ENCODE assay signal across 1 cellular context in the genomic region with DNA sequence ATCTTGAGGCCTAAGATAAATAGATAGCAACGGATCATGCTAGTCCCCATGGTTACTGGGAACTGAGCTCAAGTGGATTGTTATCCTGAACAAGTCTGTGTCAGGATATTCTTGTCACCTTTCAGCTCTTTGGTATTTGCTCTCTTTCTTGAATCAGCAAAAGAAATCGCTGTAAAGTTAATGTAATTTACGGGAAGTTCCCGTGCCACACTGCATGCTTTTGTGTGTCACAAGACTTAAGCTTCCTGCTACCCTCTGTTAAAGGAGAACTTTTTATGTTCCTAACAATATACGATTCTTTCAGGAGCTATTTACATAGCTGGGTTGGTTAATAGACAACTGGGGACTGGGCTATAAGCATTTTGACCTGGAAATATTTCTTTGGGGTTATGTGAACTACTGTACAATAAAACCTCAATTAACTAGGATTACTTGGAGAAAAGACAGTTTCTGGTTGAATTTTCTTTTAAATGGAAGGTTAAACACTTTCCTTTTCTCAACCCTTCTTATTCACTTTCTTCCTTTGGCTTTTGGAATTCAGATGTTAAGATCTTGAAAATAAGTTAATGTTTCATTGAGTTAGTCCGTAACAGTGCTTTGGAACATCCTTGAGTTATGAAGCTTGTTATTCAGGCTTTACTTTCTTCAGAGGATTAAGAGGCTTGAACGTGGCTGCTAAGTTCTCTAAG.
A peak's percentile ranks its signal among the peaks of the same experiment; 100 is the strongest.
TF ChIP-seq lines count a peak whose summit lies in the region.

No MANE protein-coding gene starts in this region.

TF ChIP-seq in HepG2, 621 proteins besides CTCF, POLR2A, EP300 and RAD21 (continued from another document and continues in another):
- TF ChIP-seq, protein P1, sequence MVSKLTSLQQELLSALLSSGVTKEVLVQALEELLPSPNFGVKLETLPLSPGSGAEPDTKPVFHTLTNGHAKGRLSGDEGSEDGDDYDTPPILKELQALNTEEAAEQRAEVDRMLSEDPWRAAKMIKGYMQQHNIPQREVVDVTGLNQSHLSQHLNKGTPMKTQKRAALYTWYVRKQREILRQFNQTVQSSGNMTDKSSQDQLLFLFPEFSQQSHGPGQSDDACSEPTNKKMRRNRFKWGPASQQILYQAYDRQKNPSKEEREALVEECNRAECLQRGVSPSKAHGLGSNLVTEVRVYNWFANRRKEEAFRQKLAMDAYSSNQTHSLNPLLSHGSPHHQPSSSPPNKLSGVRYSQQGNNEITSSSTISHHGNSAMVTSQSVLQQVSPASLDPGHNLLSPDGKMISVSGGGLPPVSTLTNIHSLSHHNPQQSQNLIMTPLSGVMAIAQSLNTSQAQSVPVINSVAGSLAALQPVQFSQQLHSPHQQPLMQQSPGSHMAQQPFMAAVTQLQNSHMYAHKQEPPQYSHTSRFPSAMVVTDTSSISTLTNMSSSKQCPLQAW (CRISPR knock-in tag; IDR thresholded peaks at IDR 0.05): peak; percentile 90
- TF ChIP-seq ZNF331 (CRISPR knock-in tag; IDR thresholded peaks at IDR 0.05): peak; percentile 82
- peak; percentile 74; the same call in 1 of the 2 replicates for TF ChIP-seq MEF2D (CRISPR knock-in tag; IDR thresholded peaks at IDR 0.05)
- 0 out of 2 replicates have a peak, but pooled peaks have one; percentile 49 for TF ChIP-seq ETV6 (CRISPR knock-in tag; conservative IDR thresholded peaks at IDR 0.05)
- TF ChIP-seq FOXJ3 (CRISPR knock-in tag; IDR thresholded peaks at IDR 0.05; ENCODE audit: borderline replicate concordance): peak; percentile 95; the same call in 1 of the 2 replicates
- TF ChIP-seq, protein P2, sequence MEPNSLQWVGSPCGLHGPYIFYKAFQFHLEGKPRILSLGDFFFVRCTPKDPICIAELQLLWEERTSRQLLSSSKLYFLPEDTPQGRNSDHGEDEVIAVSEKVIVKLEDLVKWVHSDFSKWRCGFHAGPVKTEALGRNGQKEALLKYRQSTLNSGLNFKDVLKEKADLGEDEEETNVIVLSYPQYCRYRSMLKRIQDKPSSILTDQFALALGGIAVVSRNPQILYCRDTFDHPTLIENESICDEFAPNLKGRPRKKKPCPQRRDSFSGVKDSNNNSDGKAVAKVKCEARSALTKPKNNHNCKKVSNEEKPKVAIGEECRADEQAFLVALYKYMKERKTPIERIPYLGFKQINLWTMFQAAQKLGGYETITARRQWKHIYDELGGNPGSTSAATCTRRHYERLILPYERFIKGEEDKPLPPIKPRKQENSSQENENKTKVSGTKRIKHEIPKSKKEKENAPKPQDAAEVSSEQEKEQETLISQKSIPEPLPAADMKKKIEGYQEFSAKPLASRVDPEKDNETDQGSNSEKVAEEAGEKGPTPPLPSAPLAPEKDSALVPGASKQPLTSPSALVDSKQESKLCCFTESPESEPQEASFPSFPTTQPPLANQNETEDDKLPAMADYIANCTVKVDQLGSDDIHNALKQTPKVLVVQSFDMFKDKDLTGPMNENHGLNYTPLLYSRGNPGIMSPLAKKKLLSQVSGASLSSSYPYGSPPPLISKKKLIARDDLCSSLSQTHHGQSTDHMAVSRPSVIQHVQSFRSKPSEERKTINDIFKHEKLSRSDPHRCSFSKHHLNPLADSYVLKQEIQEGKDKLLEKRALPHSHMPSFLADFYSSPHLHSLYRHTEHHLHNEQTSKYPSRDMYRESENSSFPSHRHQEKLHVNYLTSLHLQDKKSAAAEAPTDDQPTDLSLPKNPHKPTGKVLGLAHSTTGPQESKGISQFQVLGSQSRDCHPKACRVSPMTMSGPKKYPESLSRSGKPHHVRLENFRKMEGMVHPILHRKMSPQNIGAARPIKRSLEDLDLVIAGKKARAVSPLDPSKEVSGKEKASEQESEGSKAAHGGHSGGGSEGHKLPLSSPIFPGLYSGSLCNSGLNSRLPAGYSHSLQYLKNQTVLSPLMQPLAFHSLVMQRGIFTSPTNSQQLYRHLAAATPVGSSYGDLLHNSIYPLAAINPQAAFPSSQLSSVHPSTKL (CRISPR knock-in tag; IDR thresholded peaks at IDR 0.05): peak; percentile 100
- TF ChIP-seq, protein P3, sequence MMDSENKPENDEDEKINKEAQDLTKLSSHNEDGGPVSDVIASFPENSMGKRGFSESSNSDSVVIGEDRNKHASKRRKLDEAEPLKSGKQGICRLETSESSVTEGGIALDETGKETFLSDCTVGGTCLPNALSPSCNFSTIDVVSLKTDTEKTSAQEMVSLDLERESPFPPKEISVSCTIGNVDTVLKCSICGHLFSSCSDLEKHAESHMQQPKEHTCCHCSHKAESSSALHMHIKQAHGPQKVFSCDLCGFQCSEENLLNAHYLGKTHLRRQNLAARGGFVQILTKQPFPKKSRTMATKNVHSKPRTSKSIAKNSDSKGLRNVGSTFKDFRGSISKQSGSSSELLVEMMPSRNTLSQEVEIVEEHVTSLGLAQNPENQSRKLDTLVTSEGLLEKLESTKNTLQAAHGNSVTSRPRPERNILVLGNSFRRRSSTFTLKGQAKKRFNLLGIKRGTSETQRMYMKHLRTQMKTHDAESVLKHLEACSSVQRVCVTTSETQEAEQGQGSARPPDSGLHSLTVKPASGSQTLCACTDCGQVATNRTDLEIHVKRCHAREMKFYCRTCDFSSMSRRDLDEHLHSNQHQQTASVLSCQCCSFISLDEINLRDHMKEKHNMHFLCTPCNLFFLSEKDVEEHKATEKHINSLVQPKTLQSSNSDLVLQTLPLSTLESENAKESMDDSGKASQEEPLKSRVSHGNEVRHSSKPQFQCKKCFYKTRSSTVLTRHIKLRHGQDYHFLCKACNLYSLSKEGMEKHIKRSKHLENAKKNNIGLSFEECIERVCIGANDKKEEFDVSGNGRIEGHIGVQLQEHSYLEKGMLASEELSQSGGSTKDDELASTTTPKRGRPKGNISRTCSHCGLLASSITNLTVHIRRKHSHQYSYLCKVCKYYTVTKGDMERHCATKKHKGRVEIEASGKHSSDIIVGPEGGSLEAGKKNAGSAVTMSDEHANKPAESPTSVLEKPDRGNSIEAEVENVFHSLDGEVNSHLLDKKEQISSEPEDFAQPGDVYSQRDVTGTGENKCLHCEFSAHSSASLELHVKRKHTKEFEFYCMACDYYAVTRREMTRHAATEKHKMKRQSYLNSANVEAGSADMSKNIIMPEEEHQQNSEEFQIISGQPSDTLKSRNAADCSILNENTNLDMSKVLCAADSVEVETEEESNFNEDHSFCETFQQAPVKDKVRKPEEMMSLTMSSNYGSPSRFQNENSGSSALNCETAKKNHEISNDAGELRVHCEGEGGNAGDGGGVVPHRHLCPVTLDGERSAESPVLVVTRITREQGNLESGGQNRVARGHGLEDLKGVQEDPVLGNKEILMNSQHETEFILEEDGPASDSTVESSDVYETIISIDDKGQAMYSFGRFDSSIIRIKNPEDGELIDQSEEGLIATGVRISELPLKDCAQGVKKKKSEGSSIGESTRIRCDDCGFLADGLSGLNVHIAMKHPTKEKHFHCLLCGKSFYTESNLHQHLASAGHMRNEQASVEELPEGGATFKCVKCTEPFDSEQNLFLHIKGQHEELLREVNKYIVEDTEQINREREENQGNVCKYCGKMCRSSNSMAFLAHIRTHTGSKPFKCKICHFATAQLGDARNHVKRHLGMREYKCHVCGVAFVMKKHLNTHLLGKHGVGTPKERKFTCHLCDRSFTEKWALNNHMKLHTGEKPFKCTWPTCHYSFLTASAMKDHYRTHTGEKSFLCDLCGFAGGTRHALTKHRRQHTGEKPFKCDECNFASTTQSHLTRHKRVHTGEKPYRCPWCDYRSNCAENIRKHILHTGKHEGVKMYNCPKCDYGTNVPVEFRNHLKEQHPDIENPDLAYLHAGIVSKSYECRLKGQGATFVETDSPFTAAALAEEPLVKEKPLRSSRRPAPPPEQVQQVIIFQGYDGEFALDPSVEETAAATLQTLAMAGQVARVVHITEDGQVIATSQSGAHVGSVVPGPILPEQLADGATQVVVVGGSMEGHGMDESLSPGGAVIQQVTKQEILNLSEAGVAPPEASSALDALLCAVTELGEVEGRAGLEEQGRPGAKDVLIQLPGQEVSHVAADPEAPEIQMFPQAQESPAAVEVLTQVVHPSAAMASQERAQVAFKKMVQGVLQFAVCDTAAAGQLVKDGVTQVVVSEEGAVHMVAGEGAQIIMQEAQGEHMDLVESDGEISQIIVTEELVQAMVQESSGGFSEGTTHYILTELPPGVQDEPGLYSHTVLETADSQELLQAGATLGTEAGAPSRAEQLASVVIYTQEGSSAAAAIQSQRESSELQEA (CRISPR knock-in tag; IDR thresholded peaks at IDR 0.05; ENCODE audit: not compliant biosample characterization): no peak
- TF ChIP-seq HNF4G (IDR thresholded peaks at IDR 0.05; ENCODE audit: borderline replicate concordance, low read depth, low read length): peak; percentile 67; the same call in 1 of the 2 replicates
- TF ChIP-seq HNF4G (CRISPR knock-in tag; IDR thresholded peaks at IDR 0.05; ENCODE audit: borderline replicate concordance, low read depth): no peak
- TF ChIP-seq, protein P4, sequence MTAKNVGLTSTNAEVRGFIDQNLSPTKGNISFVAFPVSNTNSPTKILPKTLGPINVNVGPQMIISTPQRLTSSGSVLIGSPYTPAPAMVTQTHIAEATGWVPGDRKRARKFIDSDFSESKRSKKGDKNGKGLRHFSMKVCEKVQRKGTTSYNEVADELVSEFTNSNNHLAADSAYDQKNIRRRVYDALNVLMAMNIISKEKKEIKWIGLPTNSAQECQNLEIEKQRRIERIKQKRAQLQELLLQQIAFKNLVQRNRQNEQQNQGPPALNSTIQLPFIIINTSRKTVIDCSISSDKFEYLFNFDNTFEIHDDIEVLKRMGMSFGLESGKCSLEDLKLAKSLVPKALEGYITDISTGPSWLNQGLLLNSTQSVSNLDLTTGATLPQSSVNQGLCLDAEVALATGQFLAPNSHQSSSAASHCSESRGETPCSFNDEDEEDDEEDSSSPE (CRISPR knock-in tag; IDR thresholded peaks at IDR 0.05): peak; percentile 37; the same call in 1 of the 2 replicates
- peak; percentile 96 for TF ChIP-seq NR2C2 (CRISPR knock-in tag; IDR thresholded peaks at IDR 0.05; ENCODE audit: borderline replicate concordance)
- peak; percentile 82; the same call in 1 of the 2 replicates for TF ChIP-seq SNAPC2 (CRISPR knock-in tag; IDR thresholded peaks at IDR 0.05)
- TF ChIP-seq SMARCE1 (IDR thresholded peaks at IDR 0.05; ENCODE audit: borderline replicate concordance): no peak
- TF ChIP-seq TGIF2 (CRISPR knock-in tag; IDR thresholded peaks at IDR 0.05): peak; percentile 96
- TF ChIP-seq NONO (IDR thresholded peaks at IDR 0.05): no peak
- no peak; the same call in 1 of the 2 replicates for TF ChIP-seq NONO (CRISPR knock-in tag; conservative IDR thresholded peaks at IDR 0.05)
- peak; percentile 72 for TF ChIP-seq FOXA1 (IDR thresholded peaks at IDR 0.05)
- TF ChIP-seq FOXA1 (CRISPR knock-in tag; IDR thresholded peaks at IDR 0.05): peak; percentile 97
- TF ChIP-seq ZNF136 (CRISPR knock-in tag; IDR thresholded peaks at IDR 0.05; ENCODE audit: low read depth): no peak
- TF ChIP-seq NFYC (CRISPR knock-in tag; IDR thresholded peaks at IDR 0.05): peak; percentile 53; the same call in 1 of the 2 replicates
- no peak for TF ChIP-seq LCORL (IDR thresholded peaks at IDR 0.05)
- no peak for TF ChIP-seq LCORL (CRISPR knock-in tag; IDR thresholded peaks at IDR 0.05)
- TF ChIP-seq KLF6 (CRISPR knock-in tag; IDR thresholded peaks at IDR 0.05): peak; percentile 93
- TF ChIP-seq, protein P5, sequence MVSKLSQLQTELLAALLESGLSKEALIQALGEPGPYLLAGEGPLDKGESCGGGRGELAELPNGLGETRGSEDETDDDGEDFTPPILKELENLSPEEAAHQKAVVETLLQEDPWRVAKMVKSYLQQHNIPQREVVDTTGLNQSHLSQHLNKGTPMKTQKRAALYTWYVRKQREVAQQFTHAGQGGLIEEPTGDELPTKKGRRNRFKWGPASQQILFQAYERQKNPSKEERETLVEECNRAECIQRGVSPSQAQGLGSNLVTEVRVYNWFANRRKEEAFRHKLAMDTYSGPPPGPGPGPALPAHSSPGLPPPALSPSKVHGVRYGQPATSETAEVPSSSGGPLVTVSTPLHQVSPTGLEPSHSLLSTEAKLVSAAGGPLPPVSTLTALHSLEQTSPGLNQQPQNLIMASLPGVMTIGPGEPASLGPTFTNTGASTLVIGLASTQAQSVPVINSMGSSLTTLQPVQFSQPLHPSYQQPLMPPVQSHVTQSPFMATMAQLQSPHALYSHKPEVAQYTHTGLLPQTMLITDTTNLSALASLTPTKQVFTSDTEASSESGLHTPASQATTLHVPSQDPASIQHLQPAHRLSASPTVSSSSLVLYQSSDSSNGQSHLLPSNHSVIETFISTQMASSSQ (IDR thresholded peaks at IDR 0.05; ENCODE audit: low read depth): peak; percentile 98
- TF ChIP-seq, protein P5 (CRISPR knock-in tag; IDR thresholded peaks at IDR 0.05; ENCODE audit: borderline replicate concordance): peak; percentile 99
- TF ChIP-seq ZNF264 (CRISPR knock-in tag; IDR thresholded peaks at IDR 0.05): no peak; the same call in 1 of the 2 replicates
- TF ChIP-seq MEIS2 (CRISPR knock-in tag; IDR thresholded peaks at IDR 0.05): peak; percentile 71; the same call in 1 of the 2 replicates
- peak; percentile 98 for TF ChIP-seq ZBTB3 (CRISPR knock-in tag; IDR thresholded peaks at IDR 0.05; ENCODE audit: borderline replicate concordance, low read depth)
- TF ChIP-seq, protein P6, sequence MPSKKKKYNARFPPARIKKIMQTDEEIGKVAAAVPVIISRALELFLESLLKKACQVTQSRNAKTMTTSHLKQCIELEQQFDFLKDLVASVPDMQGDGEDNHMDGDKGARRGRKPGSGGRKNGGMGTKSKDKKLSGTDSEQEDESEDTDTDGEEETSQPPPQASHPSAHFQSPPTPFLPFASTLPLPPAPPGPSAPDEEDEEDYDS (CRISPR knock-in tag; IDR thresholded peaks at IDR 0.05): peak; percentile 66
